In genomic region chr18:66616523-66616983, GRCh38 we compare ENCODE assay signal across 9 cellular contexts. TPM values are rescaled to one million over a fixed set of nuclear protein-coding genes. Genes with fewer than 3 reads are reported as not detected.
DNase-seq lines count a peak whose midpoint lies in the region; ATAC-seq and TF ChIP-seq lines count a peak whose summit lies in the region.
"Had no signal": no experiment of that assay in that cellular context is flagged by ENCODE, and none has a peak within 500 bp of the region (broad histone marks: within the 10 kb centered on the region; RNA-seq: fewer than 3 reads in every experiment).

No MANE protein-coding gene starts in this region.

- BruUV-seq in A673 (replicated peaks; lab: Mats Ljungman, UMichigan): no TSS peak

- H3K27me3 ChIP-seq in A673 (replicated peaks; ENCODE audit: insufficient read depth, low read depth, low read length, poor library complexity) (no peaks in the 10 kb centered on the region), colonic mucosa (no peaks in the 10 kb centered on the region)
- H3K27me3 ChIP-seq in CD4-positive, alpha-beta memory T cell (ENCODE audit: insufficient read depth, low read length): no peaks in the 10 kb centered on the region

- H3K27ac Mint-ChIP-seq in stimulated activated naive B cell treated with anti-CD40 and anti-IgM and Interleukin-4, amounts not matched to agents 10 μg/mL and 1 μg/mL and 100 μg/mL, for 72 hours: no peak overlapping the region
- H3K27ac Mint-ChIP-seq in CD4-positive, alpha-beta memory T cell: no peak overlapping the region

- H3K9me3 Mint-ChIP-seq in stimulated activated naive B cell treated with anti-CD40 and anti-IgM and Interleukin-4, amounts not matched to agents 10 μg/mL and 1 μg/mL and 100 μg/mL, for 72 hours: no peaks in the 10 kb centered on the region
- H3K9me3 Mint-ChIP-seq in CD4-positive, alpha-beta memory T cell: peaks cover 0 to 9% (median 7%) of the 10 kb centered on the region in 8 donors

- POLR2A ChIA-PET in A673 (lab: Charles Lee; ENCODE audit: low non-redundant PET): no interaction called here
- POLR2A ChIA-PET in CD4-positive, alpha-beta memory T cell (lab: Charles Lee; ENCODE audit: partially characterized antibody): no interaction called here

- no peaks in the 10 kb centered on the region for H3K27me3 Mint-ChIP-seq in stimulated activated naive B cell treated with anti-CD40 and anti-IgM and Interleukin-4, amounts not matched to agents 10 μg/mL and 1 μg/mL and 100 μg/mL, for 72 hours
- H3K27me3 Mint-ChIP-seq in CD4-positive, alpha-beta memory T cell: no peaks in the 10 kb centered on the region

- ATAC-seq in GM19035 (IDR thresholded peaks at IDR 0.05; ENCODE audit: unreplicated experiment): peak; percentile 72
- ATAC-seq in stimulated activated naive B cell treated with anti-CD40 and anti-IgM and Interleukin-4, amounts not matched to agents 10 μg/mL and 1 μg/mL and 100 μg/mL, for 72 hours (replicated peaks): peak; percentile 69 to 71

- H3K9me3 ChIP-seq in A673 (ENCODE audit: low read depth, low read length, poor library complexity, severe bottlenecking) (no peaks in the 10 kb centered on the region), colonic mucosa (no peaks in the 10 kb centered on the region)
- no peaks in the 10 kb centered on the region for H3K9me3 ChIP-seq in CD4-positive, alpha-beta memory T cell (ENCODE audit: control insufficient read depth in 1 of 2, low read length in 2 of 2)

- H3K36me3 Mint-ChIP-seq in stimulated activated naive B cell treated with anti-CD40 and anti-IgM and Interleukin-4, amounts not matched to agents 10 μg/mL and 1 μg/mL and 100 μg/mL, for 72 hours: no peaks in the 10 kb centered on the region
- no peaks in the 10 kb centered on the region for H3K36me3 Mint-ChIP-seq in CD4-positive, alpha-beta memory T cell

- H3K4me1 ChIP-seq in A673 (ENCODE audit: insufficient read depth, low read length, poor library complexity, severe bottlenecking) (no peaks in the 10 kb centered on the region), colonic mucosa (no peaks in the 10 kb centered on the region)
- H3K4me1 ChIP-seq in CD4-positive, alpha-beta memory T cell (ENCODE audit: insufficient read depth, low read length): no peaks in the 10 kb centered on the region

- peak; percentile 59 for DNase-seq in A673 (ENCODE audit: low spot score)
- DNase-seq in Kasumi-1 (lab: John Stamatoyannopoulos, UW): peak; percentile 31 to 48
- peak; percentile 17 for DNase-seq in colonic mucosa
- no peak for DNase-seq in stimulated activated naive B cell treated with anti-CD40 and anti-IgM and Interleukin-4, amounts not matched to agents 10 μg/mL and 1 μg/mL and 100 μg/mL, for 72 hours
- DNase-seq in stimulated activated CD4-positive, alpha-beta T cell treated with anti-CD3 and anti-CD28 coated beads, Interleukin-4, amount 100 ng/mL, for 4 hours: no peak
- DNase-seq in CD4-positive, alpha-beta memory T cell: no peak
- DNase-seq in NCI-H524 treated with DMSO at 0.1 percent for 48 hours (lab: John Stamatoyannopoulos, UW): no peak

- H3K9ac ChIP-seq in colonic mucosa (ENCODE audit: low read depth in 2 of 2, low read length in 2 of 2): no peak overlapping the region

- no peak overlapping the region for H3K4me3 ChIP-seq in A673 (ENCODE audit: low read depth, low read length, poor library complexity, severe bottlenecking)
- H3K4me3 ChIP-seq in colonic mucosa: no peak overlapping the region
- H3K4me3 ChIP-seq in CD4-positive, alpha-beta memory T cell (ENCODE audit: low read length in 2 of 2): no peak overlapping the region
- H3K4me3 ChIP-seq: lung had no signal

- peak; percentile 85 for TF ChIP-seq CTCF in A673 (conservative IDR thresholded peaks at IDR 0.05; ENCODE audit: low read depth, low read length)
- no peak for TF ChIP-seq CTCF in colonic mucosa (IDR thresholded peaks at IDR 0.05)

- intact Hi-C loops in A673 (cut with micrococcal nuclease; ENCODE audit: unreplicated experiment): loop anchor here (2.0 kb wide), 1 partner anchor 56 kb away; no protein-coding TSS in a partner anchor
- intact Hi-C loops in colonic mucosa (cut with DNase I): no loop called here
- intact Hi-C loops in CD4-positive, alpha-beta memory T cell (cut with micrococcal nuclease): no loop called here

- H3K27ac ChIP-seq in A673 (ENCODE audit: low read depth, low read length, poor library complexity, severe bottlenecking) (no peak overlapping the region), colonic mucosa (no peak overlapping the region)
- no peak overlapping the region for H3K27ac ChIP-seq in CD4-positive, alpha-beta memory T cell (ENCODE audit: low read depth, low read length)

- H3K4me1 Mint-ChIP-seq in stimulated activated naive B cell treated with anti-CD40 and anti-IgM and Interleukin-4, amounts not matched to agents 10 μg/mL and 1 μg/mL and 100 μg/mL, for 72 hours: no peaks in the 10 kb centered on the region
- no peaks in the 10 kb centered on the region for H3K4me1 Mint-ChIP-seq in CD4-positive, alpha-beta memory T cell

- H3K36me3 ChIP-seq in A673 (ENCODE audit: insufficient read depth, low read length, poor library complexity, severe bottlenecking) (no peaks in the 10 kb centered on the region), colonic mucosa (no peaks in the 10 kb centered on the region)
- no peaks in the 10 kb centered on the region for H3K36me3 ChIP-seq in CD4-positive, alpha-beta memory T cell (ENCODE audit: insufficient read depth, low read length)

- CTCF ChIA-PET in A673 (lab: Charles Lee): interaction anchor here (0.7 kb wide), 1 partner anchor 678 kb away, joined by 6 read pairs; no protein-coding TSS in a partner anchor
- CTCF ChIA-PET in CD4-positive, alpha-beta memory T cell (lab: Charles Lee; ENCODE audit: partially characterized antibody): no interaction called here

- H3K4me3 Mint-ChIP-seq in stimulated activated naive B cell treated with anti-CD40 and anti-IgM and Interleukin-4, amounts not matched to agents 10 μg/mL and 1 μg/mL and 100 μg/mL, for 72 hours: no peak overlapping the region
- H3K4me3 Mint-ChIP-seq in CD4-positive, alpha-beta memory T cell: no peak overlapping the region

RNA-seq across cellular contexts. Expression of gene CDH19, which starts 12.7 kb away (rescaled TPM):
- not detected in 2 replicates for total RNA-seq in A673 (2021)
- 1 to 10 TPM in 1 of 2 donors, under 1 TPM in 1; 0.67 to 3.6 TPM for total RNA-seq in colonic mucosa
- total RNA-seq in CD4-positive, alpha-beta memory T cell: not detected
- not detected for polyA plus RNA-seq in CD4-positive, alpha-beta memory T cell

Comparison
In these comparisons a context has a peak if more than half of its experiments do, and no peak if none do; other contexts are left out.
1. DNase-seq: peak in A673 (single experiment), Kasumi-1 (2 of 2) and colonic mucosa (single experiment); none in stimulated activated naive B cell treated with anti-CD40 and anti-IgM and Interleukin-4, amounts not matched to agents 10 μg/mL and 1 μg/mL and 100 μg/mL, for 72 hours (single experiment), stimulated activated CD4-positive, alpha-beta T cell treated with anti-CD3 and anti-CD28 coated beads, Interleukin-4, amount 100 ng/mL, for 4 hours (0 of 2), CD4-positive, alpha-beta memory T cell (0 of 5) and NCI-H524 treated with DMSO at 0.1 percent for 48 hours (single experiment).